16 cellular contexts compared by ENCODE assay signal in genomic region chr4:3249681-3250437, GRCh38. TPM values are rescaled to one million over a fixed set of nuclear protein-coding genes. Genes with fewer than 3 reads are reported as not detected.
DNase-seq lines count a peak whose midpoint lies in the region; ATAC-seq, FAIRE-seq and TF ChIP-seq lines count a peak whose summit lies in the region.
"Had no signal": no experiment of that assay in that cellular context is flagged by ENCODE, and none has a peak within 500 bp of the region (broad histone marks: within the 10 kb centered on the region; RNA-seq: fewer than 3 reads in every experiment).

No MANE protein-coding gene starts in this region.

- TF ChIP-seq CTCF in GM23338 (conservative IDR thresholded peaks at IDR 0.05; ENCODE audit: low read depth in 2 of 2) (no peak), HepG2 (CRISPR knock-in tag; IDR thresholded peaks at IDR 0.05) (no peak), psoas muscle (IDR thresholded peaks at IDR 0.05) (no peak)

- H3K27me3 ChIP-seq in GM23338 (ENCODE audit: insufficient read depth) (no peaks in the 10 kb centered on the region), HepG2 (ENCODE audit: control insufficient read depth in 1 of 2, insufficient read depth in 2 of 2, low read length in 2 of 2) (no peaks in the 10 kb centered on the region), psoas muscle (ENCODE audit: insufficient read depth in 3 of 3, low read length in 2 of 3) (no peaks in the 10 kb centered on the region)
- H3K27me3 ChIP-seq: BLaER1 had no signal

- no peak for TF ChIP-seq EP300 in HepG2 (IDR thresholded peaks at IDR 0.05; ENCODE audit: low read depth in 2 of 2, low read length in 2 of 2)
- TF ChIP-seq EP300 in HepG2 (CRISPR knock-in tag; IDR thresholded peaks at IDR 0.05; ENCODE audit: borderline replicate concordance), result no peak

- in situ Hi-C loops in HepG2 (cut with HindIII; ENCODE audit: extremely low pct_ligation_motif_present, low pct_unique_long_range_greater_than_20kb), result no loop called here

- no peak overlapping the region for H3K4me3 ChIP-seq in GM23338
- H3K4me3 ChIP-seq in HepG2 (replicated peaks in 1 of 3; ENCODE audit: insufficient read depth in 1 of 3, low read depth in 2 of 3, low read length in 3 of 3), result peak overlapping the region in 1 of 3 experiments; percentile 76; a peak in 2 of 6 replicates
- no peak overlapping the region for H3K4me3 ChIP-seq in psoas muscle
- H3K4me3 ChIP-seq: BLaER1 had no signal

- intact Hi-C loops in HepG2 (cut with micrococcal nuclease; ENCODE audit: unreplicated experiment) (no loop called here), psoas muscle (cut with DNase I) (no loop called here)

- H3K4me3 Mint-ChIP-seq in T-helper 2 cell treated with Interferon-gamma antibody and Interleukin-4, amounts not matched to agents 5 μg/mL and 100 μg/mL, for 36 hours, result no peak overlapping the region
- no peak overlapping the region for H3K4me3 Mint-ChIP-seq in GM23338

- CTCF ChIA-PET in HepG2 (lab: Yijun Ruan, JAX; ENCODE audit: low intra/inter-chr PET ratio, low total read pairs), result no interaction called here

- no peak for DNase-seq in T-helper 2 cell treated with Interferon-gamma antibody and Interleukin-4, amounts not matched to agents 5 μg/mL and 100 μg/mL, for 36 hours (ENCODE audit: low spot score)
- no peak for DNase-seq in T-helper 2 cell
- no peak for DNase-seq in GM23338 (ENCODE audit: low spot score)
- DNase-seq in HepG2 (ENCODE audit: low spot score), result no peak
- DNase-seq in psoas muscle, result peak; percentile 7 to 45
- no peak for DNase-seq in pons (ENCODE audit: low spot score)
- DNase-seq: EL, MM.1S, NCI-H1105 treated with DMSO at 0.1 percent for 48 hours, NCI-H446, SHP77 treated with DMSO at 0.1 percent for 48 hours had no signal

- H2AFZ ChIP-seq in GM23338 (no peak overlapping the region), HepG2 (ENCODE audit: low read length) (no peak overlapping the region)

- no TSS peak for BruUV-seq in HepG2 (replicated peaks; lab: Mats Ljungman, UMichigan)

- POLR2A ChIA-PET in HepG2 (lab: Yijun Ruan, JAX), result interaction anchor here (0.6 kb wide), 1 partner anchor 48 kb away, joined by 3 read pairs; no protein-coding TSS in a partner anchor

- H4K20me1 ChIP-seq in GM23338 (replicated peaks; ENCODE audit: insufficient read depth) (no peaks in the 10 kb centered on the region), HepG2 (ENCODE audit: insufficient read depth, low read length) (no peaks in the 10 kb centered on the region)
- H4K20me1 ChIP-seq: BLaER1 had no signal

- H3K36me3 ChIP-seq in GM23338 (ENCODE audit: insufficient read depth) (no peaks in the 10 kb centered on the region), HepG2 (replicated peaks in 1 of 2; ENCODE audit: control insufficient read depth in 1 of 2, insufficient read depth in 2 of 2, low read length in 2 of 2) (no peaks in the 10 kb centered on the region), psoas muscle (ENCODE audit: insufficient read depth in 1 of 2, low read depth in 1 of 2) (peaks cover 0 to 12% of the 10 kb centered on the region in 2 donors)
- H3K36me3 ChIP-seq: BLaER1 had no signal

- no peaks in the 10 kb centered on the region for H3K9me2 ChIP-seq in GM23338 (ENCODE audit: insufficient read depth)

- TF ChIP-seq POLR2A in HepG2 (IDR thresholded peaks at IDR 0.05; ENCODE audit: insufficient read depth in 1 of 2, low read depth in 2 of 2, low read length in 2 of 2), result no peak

- TF ChIP-seq RAD21 in HepG2 (CRISPR knock-in tag; IDR thresholded peaks at IDR 0.05), result no peak

- no peaks in the 10 kb centered on the region for H3K79me2 ChIP-seq in GM23338 (replicated peaks; ENCODE audit: insufficient read depth)
- no peaks in the 10 kb centered on the region for H3K79me2 ChIP-seq in HepG2 (ENCODE audit: insufficient read depth, low read length)

- no peak overlapping the region for H3K4me2 ChIP-seq in GM23338
- peak overlapping the region; percentile 91 for H3K4me2 ChIP-seq in HepG2 (ENCODE audit: low read depth, low read length)

- H3K27ac Mint-ChIP-seq in T-helper 2 cell treated with Interferon-gamma antibody and Interleukin-4, amounts not matched to agents 5 μg/mL and 100 μg/mL, for 36 hours, result peak overlapping the region; percentile 41
- peak overlapping the region; percentile 86; the same call in 1 of the 2 replicates for H3K27ac Mint-ChIP-seq in GM23338

- no peak overlapping the region for H3K27ac ChIP-seq in GM23338 (ENCODE audit: low read depth)
- no peak overlapping the region for H3K27ac ChIP-seq in HepG2 (ENCODE audit: extremely low read length, insufficient read depth, low read length)
- no peak overlapping the region for H3K27ac ChIP-seq in psoas muscle
- H3K27ac ChIP-seq: 22Rv1 had no signal

- ATAC-seq in GM23338, result no peak
- no peak for ATAC-seq in HepG2
- no peak for ATAC-seq in psoas muscle
- no peak for ATAC-seq in GM18520 (IDR thresholded peaks at IDR 0.05; ENCODE audit: unreplicated experiment)
- no peak for ATAC-seq in GM18858 (IDR thresholded peaks at IDR 0.05; ENCODE audit: unreplicated experiment)
- ATAC-seq: Panc1 had no signal

- no peaks in the 10 kb centered on the region for H3K4me1 ChIP-seq in GM23338 (ENCODE audit: insufficient read depth)
- peaks cover 31% of the 10 kb centered on the region for H3K4me1 ChIP-seq in HepG2 (ENCODE audit: insufficient read depth, low read length)
- no peaks in the 10 kb centered on the region for H3K4me1 ChIP-seq in psoas muscle

- H3K27me3 Mint-ChIP-seq in T-helper 2 cell treated with Interferon-gamma antibody and Interleukin-4, amounts not matched to agents 5 μg/mL and 100 μg/mL, for 36 hours (ENCODE audit: low read depth), result no peaks in the 10 kb centered on the region
- H3K27me3 Mint-ChIP-seq in GM23338 (ENCODE audit: insufficient read depth, low read depth, poor library complexity), result no peaks in the 10 kb centered on the region

- WGBS in HepG2 (ENCODE audit: low lambda C conversion rate), result 63% methylated on average over 11 of the region's 22 CpGs
- 87 to 95% (median 91%) methylated on average over 22 of the region's 22 CpGs for WGBS in psoas muscle, 3 donors

- H3K9me3 ChIP-seq in HepG2 (ENCODE audit: low read length), result no peaks in the 10 kb centered on the region
- no peaks in the 10 kb centered on the region for H3K9me3 ChIP-seq in psoas muscle
- H3K9me3 ChIP-seq: BLaER1 had no signal

- H3K9ac ChIP-seq in HepG2 (ENCODE audit: insufficient read depth, low read depth, low read length), result peak overlapping the region; percentile 58; the same call in 1 of the 2 replicates
- H3K9ac ChIP-seq: BLaER1 had no signal

- no peaks in the 10 kb centered on the region for H3F3A ChIP-seq in GM23338 (replicated peaks; ENCODE audit: low read depth)

- H3K36me3 Mint-ChIP-seq in T-helper 2 cell treated with Interferon-gamma antibody and Interleukin-4, amounts not matched to agents 5 μg/mL and 100 μg/mL, for 36 hours (ENCODE audit: low read depth), result no peaks in the 10 kb centered on the region
- no peaks in the 10 kb centered on the region for H3K36me3 Mint-ChIP-seq in GM23338 (ENCODE audit: low read depth)

- no peaks in the 10 kb centered on the region for H3K4me1 Mint-ChIP-seq in T-helper 2 cell treated with Interferon-gamma antibody and Interleukin-4, amounts not matched to agents 5 μg/mL and 100 μg/mL, for 36 hours (ENCODE audit: low read depth)
- H3K4me1 Mint-ChIP-seq in GM23338, result peaks cover 6% of the 10 kb centered on the region; the same call in 2 of the 3 replicates

- H3K9me3 Mint-ChIP-seq in T-helper 2 cell treated with Interferon-gamma antibody and Interleukin-4, amounts not matched to agents 5 μg/mL and 100 μg/mL, for 36 hours, result no peaks in the 10 kb centered on the region
- H3K9me3 Mint-ChIP-seq in GM23338, result no peaks in the 10 kb centered on the region; the same call in 2 of the 3 replicates

- no peak for FAIRE-seq in HepG2 (lab: Jason Lieb, UNC)

RNA-seq across cellular contexts. Expression of gene MSANTD1, which starts 0.9 kb away (rescaled TPM):
- 1.0 and 1.2 TPM in 2 replicates for total RNA-seq in GM23338 (2014; rRNA removed; shearing (Covaris generic))
- polyA plus RNA-seq in GM23338 (2016; fragmentation: Nextera tagmentation; extraction: Ambion mirVana) (0.29 and 0.31 TPM in 2 replicates), HepG2 (2011; rRNA removed) (0.39 and 0.40 TPM in 2 replicates), psoas muscle (under 1 TPM; 0.11 to 0.34 (median 0.27) TPM)
- total RNA-seq in HepG2 (2016; rRNA removed; fragmentation: Illumina TruSeq; extraction: Trizol) (0.10 and 0.22 TPM in 2 replicates), psoas muscle (under 1 TPM; 0.25 to 0.94 (median 0.70) TPM)
- 0.09 and 0.20 TPM in 2 replicates for total RNA-seq in HepG2 (2016; cell fraction: cytosol; rRNA removed; fragmentation: Illumina TruSeq; extraction: Trizol; ENCODE audit: low read depth)
- 0.19 TPM in 1 of 2 replicates, not detected in the other for total RNA-seq in HepG2 (2016; cell fraction: insoluble cytoplasmic fraction; rRNA removed; fragmentation: Illumina TruSeq; extraction: Trizol)
- total RNA-seq in HepG2 (2016; cell fraction: membrane; rRNA removed; fragmentation: Illumina TruSeq; extraction: Trizol), result 0.25 TPM in 1 of 2 replicates, not detected in the other
- 0.59 TPM in 1 of 2 replicates, not detected in the other for total RNA-seq in HepG2 (2016; cell fraction: nucleus; rRNA removed; fragmentation: Illumina TruSeq; extraction: Trizol)
- polyA plus RNA-seq in HepG2 (2011; cell fraction: cytosol; rRNA removed), result 0.05 and 0.34 TPM in 2 replicates
- polyA plus RNA-seq in HepG2 (2011; cell fraction: nucleus; rRNA removed), result 2.2 and 3.5 TPM in 2 replicates
- 0.40 and 0.65 TPM in 2 replicates for polyA plus RNA-seq in HepG2 (2012)
- 0.10 and 0.12 TPM in 2 replicates for polyA plus RNA-seq in HepG2 (2016; cell fraction: cytosol; fragmentation: Illumina TruSeq; extraction: Trizol; ENCODE audit: low read depth)
- polyA plus RNA-seq in HepG2 (2016; cell fraction: insoluble cytoplasmic fraction; fragmentation: Illumina TruSeq; extraction: Trizol; ENCODE audit: low read depth), result 0.16 TPM in 1 of 2 replicates, not detected in the other
- 0.07 and 0.08 TPM in 2 replicates for polyA plus RNA-seq in HepG2 (2016; cell fraction: membrane; fragmentation: Illumina TruSeq; extraction: Trizol; ENCODE audit: low read depth)
- 0.36 and 0.65 TPM in 2 replicates for polyA plus RNA-seq in HepG2 (2016; cell fraction: nucleus; fragmentation: Illumina TruSeq; extraction: Trizol; ENCODE audit: insufficient read depth, low read depth)
- polyA minus RNA-seq in HepG2 (2011; rRNA and poly(A)+ RNA removed; ENCODE audit: low replicate concordance), result 0.14 and 1.0 TPM in 2 replicates
- not detected in 2 replicates for polyA minus RNA-seq in HepG2 (2011; cell fraction: cytosol; rRNA and poly(A)+ RNA removed)
- polyA minus RNA-seq in HepG2 (2011; cell fraction: nucleus; rRNA and poly(A)+ RNA removed), result 1.9 and 2.0 TPM in 2 replicates

RNA-seq across cellular contexts. Expression of gene RGS12, which starts 43.0 kb away (rescaled TPM):
- 13.4 and 19.0 TPM in 2 replicates for total RNA-seq in GM23338 (2014; rRNA removed; shearing (Covaris generic))
- 8.0 and 8.2 TPM in 2 replicates for polyA plus RNA-seq in GM23338 (2016; fragmentation: Nextera tagmentation; extraction: Ambion mirVana)
- 18.2 and 21.0 TPM in 2 replicates for total RNA-seq in HepG2 (2016; rRNA removed; fragmentation: Illumina TruSeq; extraction: Trizol)
- 9.3 and 11.0 TPM in 2 replicates for total RNA-seq in HepG2 (2016; cell fraction: cytosol; rRNA removed; fragmentation: Illumina TruSeq; extraction: Trizol; ENCODE audit: low read depth)
- total RNA-seq in HepG2 (2016; cell fraction: insoluble cytoplasmic fraction; rRNA removed; fragmentation: Illumina TruSeq; extraction: Trizol), result 16.0 and 24.7 TPM in 2 replicates
- 16.1 and 18.9 TPM in 2 replicates for total RNA-seq in HepG2 (2016; cell fraction: membrane; rRNA removed; fragmentation: Illumina TruSeq; extraction: Trizol)
- 21.7 and 25.1 TPM in 2 replicates for total RNA-seq in HepG2 (2016; cell fraction: nucleus; rRNA removed; fragmentation: Illumina TruSeq; extraction: Trizol)
- 27.7 and 35.5 TPM in 2 replicates for polyA plus RNA-seq in HepG2 (2011; rRNA removed)
- polyA plus RNA-seq in HepG2 (2011; cell fraction: cytosol; rRNA removed), result 11.1 and 23.9 TPM in 2 replicates
- polyA plus RNA-seq in HepG2 (2011; cell fraction: nucleus; rRNA removed), result 115 and 118 TPM in 2 replicates
- 37.4 and 43.4 TPM in 2 replicates for polyA plus RNA-seq in HepG2 (2012)
- 2.0 and 3.4 TPM in 2 replicates for polyA plus RNA-seq in HepG2 (2016; cell fraction: cytosol; fragmentation: Illumina TruSeq; extraction: Trizol; ENCODE audit: low read depth)
- 17.8 and 20.5 TPM in 2 replicates for polyA plus RNA-seq in HepG2 (2016; cell fraction: insoluble cytoplasmic fraction; fragmentation: Illumina TruSeq; extraction: Trizol; ENCODE audit: low read depth)
- polyA plus RNA-seq in HepG2 (2016; cell fraction: membrane; fragmentation: Illumina TruSeq; extraction: Trizol; ENCODE audit: low read depth), result 5.5 and 5.6 TPM in 2 replicates
- 51.0 and 56.7 TPM in 2 replicates for polyA plus RNA-seq in HepG2 (2016; cell fraction: nucleus; fragmentation: Illumina TruSeq; extraction: Trizol; ENCODE audit: insufficient read depth, low read depth)
- 4.5 and 52.2 TPM in 2 replicates for polyA minus RNA-seq in HepG2 (2011; rRNA and poly(A)+ RNA removed; ENCODE audit: low replicate concordance)
- polyA minus RNA-seq in HepG2 (2011; cell fraction: cytosol; rRNA and poly(A)+ RNA removed), result 14.2 and 24.5 TPM in 2 replicates
- 45.0 and 59.1 TPM in 2 replicates for polyA minus RNA-seq in HepG2 (2011; cell fraction: nucleus; rRNA and poly(A)+ RNA removed)
- 10 to 100 TPM; 13.9 to 29.0 (median 17.8) TPM for total RNA-seq in psoas muscle
- 10 to 100 TPM in 2 of 3 donors, 1 to 10 TPM in 1; 7.5 to 20.1 (median 15.6) TPM for polyA plus RNA-seq in psoas muscle

Comparison
In these comparisons a context has a peak if more than half of its experiments do, and no peak if none do; other contexts are left out.
1. DNase-seq: peak in psoas muscle (2 of 2); none in T-helper 2 cell treated with Interferon-gamma antibody and Interleukin-4, amounts not matched to agents 5 μg/mL and 100 μg/mL, for 36 hours (single experiment), T-helper 2 cell (0 of 5), GM23338 (single experiment), HepG2 (single experiment) and pons (single experiment).